10 cellular contexts compared by ENCODE assay signal in the genomic region with DNA sequence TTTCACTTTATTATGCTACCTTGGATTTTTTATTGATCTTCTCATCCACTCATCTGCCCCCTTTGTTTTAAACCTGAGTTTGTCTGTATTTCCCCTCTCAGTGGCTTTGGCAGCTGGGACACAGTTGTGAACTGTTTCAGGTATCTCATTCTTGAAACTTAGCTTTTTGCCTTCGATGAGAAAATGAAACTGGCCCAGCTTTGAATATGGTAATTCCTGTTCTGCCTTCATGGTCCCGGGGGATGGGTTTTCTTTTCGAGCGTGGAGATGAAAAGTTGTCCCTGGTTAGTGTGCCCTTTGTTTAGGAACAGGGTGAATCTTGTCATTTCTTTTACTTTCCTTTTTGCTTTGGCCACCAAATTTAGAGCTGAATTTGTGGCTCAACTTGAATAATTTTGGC. TPM values are rescaled to one million over a fixed set of nuclear protein-coding genes. Genes with fewer than 3 reads are reported as not detected.
A peak's percentile ranks its signal among the peaks of the same experiment; 100 is the strongest.
DNase-seq lines count a peak whose midpoint lies in the region; ATAC-seq and TF ChIP-seq lines count a peak whose summit lies in the region.
"Had no signal": no experiment of that assay in that cellular context is flagged by ENCODE, and none has a peak within 500 bp of the region (broad histone marks: within the 10 kb centered on the region; RNA-seq: fewer than 3 reads in every experiment).

No MANE protein-coding gene starts in this region.

- TF ChIP-seq CTCF in GM23338 (conservative IDR thresholded peaks at IDR 0.05; ENCODE audit: low read depth in 2 of 2), result no peak
- no peak for TF ChIP-seq CTCF in glutamatergic neuron (IDR thresholded peaks at IDR 0.05; ENCODE audit: partially characterized antibody, unreplicated experiment)

- peaks cover 0 to 12% of the 10 kb centered on the region in 2 donors for H3K36me3 Mint-ChIP-seq in activated T-cell treated with anti-CD3 and anti-CD28 coated beads, Interleukin-2, amount 50 U/mL, for 72 hours (ENCODE audit: insufficient read depth in 2 of 2)
- H3K36me3 Mint-ChIP-seq in GM23338 (ENCODE audit: low read depth) (peaks cover 33% of the 10 kb centered on the region), glutamatergic neuron (ENCODE audit: unreplicated experiment) (peaks cover 3% of the 10 kb centered on the region)

- peak overlapping the region; percentile 7; the same call in 1 of the 2 replicates for H3K4me2 ChIP-seq in GM23338

- H3K9me3 Mint-ChIP-seq in activated T-cell treated with anti-CD3 and anti-CD28 coated beads, Interleukin-2, amount 50 U/mL, for 72 hours, result no peaks in the 10 kb centered on the region
- H3K9me3 Mint-ChIP-seq in GM23338 (no peaks in the 10 kb centered on the region), glutamatergic neuron (ENCODE audit: unreplicated experiment) (no peaks in the 10 kb centered on the region)

- peaks cover 3% of the 10 kb centered on the region; the same call in 1 of the 2 replicates for H3K36me3 ChIP-seq in GM23338 (ENCODE audit: insufficient read depth)
- peaks cover 0 to 20% of the 10 kb centered on the region in 2 donors for H3K36me3 ChIP-seq in stomach smooth muscle (ENCODE audit: control insufficient read depth in 2 of 2, insufficient read depth in 2 of 2, low read length in 2 of 2)

- H3K27ac ChIP-seq in GM23338 (ENCODE audit: low read depth) (0 out of 2 replicates have a peak overlapping the region, but pooled peaks have one; percentile 47), stomach smooth muscle (ENCODE audit: low read length) (peak overlapping the region; percentile 26)
- H3K27ac ChIP-seq: upper lobe of right lung had no signal

- DNase-seq in activated T-cell treated with anti-CD3 and anti-CD28 coated beads, Interleukin-2, amount 50 U/mL, for 72 hours, result no peak
- no peak for DNase-seq in activated T-cell treated with anti-CD3 and anti-CD28 coated beads, Interleukin-2, amount 50 U/mL, for 1 hour
- DNase-seq in GM23338 (ENCODE audit: low spot score), result peak; percentile 25
- DNase-seq in glutamatergic neuron, result no peak
- DNase-seq in amniotic stem cell (lab: John Stamatoyannopoulos, UW), result no peak
- no peak for DNase-seq in NCI-H2107 treated with DMSO at 0.1 percent for 48 hours (lab: John Stamatoyannopoulos, UW; ENCODE audit: unreplicated experiment)
- DNase-seq: dorsolateral prefrontal cortex, upper lobe of right lung had no signal

- H3K4me1 Mint-ChIP-seq in activated T-cell treated with anti-CD3 and anti-CD28 coated beads, Interleukin-2, amount 50 U/mL, for 72 hours (ENCODE audit: low read depth), result peaks cover 9% of the 10 kb centered on the region
- H3K4me1 Mint-ChIP-seq in GM23338 (peaks cover 10% of the 10 kb centered on the region; the same call in 2 of the 3 replicates), glutamatergic neuron (ENCODE audit: low read depth, unreplicated experiment) (peaks cover 7% of the 10 kb centered on the region)

- H3K27me3 Mint-ChIP-seq in activated T-cell treated with anti-CD3 and anti-CD28 coated beads, Interleukin-2, amount 50 U/mL, for 72 hours (ENCODE audit: low read depth), result no peaks in the 10 kb centered on the region
- H3K27me3 Mint-ChIP-seq in GM23338 (ENCODE audit: insufficient read depth, low read depth, poor library complexity) (no peaks in the 10 kb centered on the region), glutamatergic neuron (ENCODE audit: unreplicated experiment) (no peaks in the 10 kb centered on the region)

- peaks cover 3% of the 10 kb centered on the region for H3K79me2 ChIP-seq in GM23338 (replicated peaks; ENCODE audit: insufficient read depth)

- H3K4me1 ChIP-seq in GM23338 (ENCODE audit: insufficient read depth) (peaks cover 7% of the 10 kb centered on the region), stomach smooth muscle (ENCODE audit: control insufficient read depth, insufficient read depth, low read length) (peaks cover 16% of the 10 kb centered on the region)

- H3K4me3 ChIP-seq in GM23338 (0 out of 2 replicates have a peak overlapping the region, but pooled peaks have one; percentile 9), stomach smooth muscle (ENCODE audit: low read length in 2 of 2) (no peak overlapping the region)
- H3K4me3 ChIP-seq: dorsolateral prefrontal cortex, upper lobe of right lung had no signal

- no peak for ATAC-seq in activated T-cell treated with anti-CD3 and anti-CD28 coated beads, Interleukin-2, amount 50 U/mL, for 72 hours (replicated peaks in 1 of 2)
- ATAC-seq in GM23338 (peak; percentile 35; the same call in 1 of the 3 replicates), HG03460 (IDR thresholded peaks at IDR 0.05; ENCODE audit: unreplicated experiment) (peak; percentile 71)
- ATAC-seq: upper lobe of right lung had no signal

- H2AFZ ChIP-seq in GM23338, result no peak overlapping the region

- H3F3A ChIP-seq in GM23338 (replicated peaks; ENCODE audit: low read depth), result no peaks in the 10 kb centered on the region

- peak overlapping the region in 1 of 2 donors; percentile 19 for H3K9ac ChIP-seq in stomach smooth muscle (ENCODE audit: low read length in 2 of 2)

- H3K27me3 ChIP-seq in GM23338 (ENCODE audit: insufficient read depth) (no peaks in the 10 kb centered on the region), stomach smooth muscle (ENCODE audit: control insufficient read depth in 1 of 2, insufficient read depth in 2 of 2, low read length in 2 of 2) (no peaks in the 10 kb centered on the region)
- H3K27me3 ChIP-seq: dorsolateral prefrontal cortex, upper lobe of right lung had no signal

- no peaks in the 10 kb centered on the region for H3K9me3 ChIP-seq in stomach smooth muscle (ENCODE audit: control insufficient read depth in 2 of 2, low read length in 2 of 2)
- H3K9me3 ChIP-seq: upper lobe of right lung had no signal

- H3K27ac Mint-ChIP-seq in activated T-cell treated with anti-CD3 and anti-CD28 coated beads, Interleukin-2, amount 50 U/mL, for 72 hours, result peak overlapping the region; percentile 76
- H3K27ac Mint-ChIP-seq in GM23338 (peak overlapping the region; percentile 21; the same call in 1 of the 2 replicates), glutamatergic neuron (ENCODE audit: unreplicated experiment) (no peak overlapping the region)

- H3K9me2 ChIP-seq in GM23338 (ENCODE audit: insufficient read depth), result no peaks in the 10 kb centered on the region

- H3K4me3 Mint-ChIP-seq in activated T-cell treated with anti-CD3 and anti-CD28 coated beads, Interleukin-2, amount 50 U/mL, for 72 hours, result peak overlapping the region in 1 of 2 donors; percentile 62
- H3K4me3 Mint-ChIP-seq in GM23338 (0 out of 3 replicates have a peak overlapping the region, but pooled peaks have one; percentile 11), glutamatergic neuron (ENCODE audit: unreplicated experiment) (no peak overlapping the region)

- H4K20me1 ChIP-seq in GM23338 (replicated peaks; ENCODE audit: insufficient read depth), result peaks cover 7% of the 10 kb centered on the region; the same call in 1 of the 2 replicates

TF ChIP-seq in GM23338, 12 proteins besides CTCF, POLR2A, EP300 and RAD21 (continues in another document):
- TF ChIP-seq ZNF331 (CRISPR knock-in tag; IDR thresholded peaks at IDR 0.05; ENCODE audit: low read depth) (no peak), STAT1 (IDR thresholded peaks at IDR 0.05; ENCODE audit: unreplicated experiment) (no peak), JUNB (IDR thresholded peaks at IDR 0.05; ENCODE audit: unreplicated experiment) (no peak), ZNF114 (CRISPR knock-in tag; IDR thresholded peaks at IDR 0.05) (no peak), EZH2 (IDR thresholded peaks at IDR 0.05; ENCODE audit: low read depth, unreplicated experiment) (no peak)
- TF ChIP-seq, protein P1, sequence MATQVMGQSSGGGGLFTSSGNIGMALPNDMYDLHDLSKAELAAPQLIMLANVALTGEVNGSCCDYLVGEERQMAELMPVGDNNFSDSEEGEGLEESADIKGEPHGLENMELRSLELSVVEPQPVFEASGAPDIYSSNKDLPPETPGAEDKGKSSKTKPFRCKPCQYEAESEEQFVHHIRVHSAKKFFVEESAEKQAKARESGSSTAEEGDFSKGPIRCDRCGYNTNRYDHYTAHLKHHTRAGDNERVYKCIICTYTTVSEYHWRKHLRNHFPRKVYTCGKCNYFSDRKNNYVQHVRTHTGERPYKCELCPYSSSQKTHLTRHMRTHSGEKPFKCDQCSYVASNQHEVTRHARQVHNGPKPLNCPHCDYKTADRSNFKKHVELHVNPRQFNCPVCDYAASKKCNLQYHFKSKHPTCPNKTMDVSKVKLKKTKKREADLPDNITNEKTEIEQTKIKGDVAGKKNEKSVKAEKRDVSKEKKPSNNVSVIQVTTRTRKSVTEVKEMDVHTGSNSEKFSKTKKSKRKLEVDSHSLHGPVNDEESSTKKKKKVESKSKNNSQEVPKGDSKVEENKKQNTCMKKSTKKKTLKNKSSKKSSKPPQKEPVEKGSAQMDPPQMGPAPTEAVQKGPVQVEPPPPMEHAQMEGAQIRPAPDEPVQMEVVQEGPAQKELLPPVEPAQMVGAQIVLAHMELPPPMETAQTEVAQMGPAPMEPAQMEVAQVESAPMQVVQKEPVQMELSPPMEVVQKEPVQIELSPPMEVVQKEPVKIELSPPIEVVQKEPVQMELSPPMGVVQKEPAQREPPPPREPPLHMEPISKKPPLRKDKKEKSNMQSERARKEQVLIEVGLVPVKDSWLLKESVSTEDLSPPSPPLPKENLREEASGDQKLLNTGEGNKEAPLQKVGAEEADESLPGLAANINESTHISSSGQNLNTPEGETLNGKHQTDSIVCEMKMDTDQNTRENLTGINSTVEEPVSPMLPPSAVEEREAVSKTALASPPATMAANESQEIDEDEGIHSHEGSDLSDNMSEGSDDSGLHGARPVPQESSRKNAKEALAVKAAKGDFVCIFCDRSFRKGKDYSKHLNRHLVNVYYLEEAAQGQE (IDR thresholded peaks at IDR 0.05; ENCODE audit: unreplicated experiment), result no peak
- TF ChIP-seq, protein P2, sequence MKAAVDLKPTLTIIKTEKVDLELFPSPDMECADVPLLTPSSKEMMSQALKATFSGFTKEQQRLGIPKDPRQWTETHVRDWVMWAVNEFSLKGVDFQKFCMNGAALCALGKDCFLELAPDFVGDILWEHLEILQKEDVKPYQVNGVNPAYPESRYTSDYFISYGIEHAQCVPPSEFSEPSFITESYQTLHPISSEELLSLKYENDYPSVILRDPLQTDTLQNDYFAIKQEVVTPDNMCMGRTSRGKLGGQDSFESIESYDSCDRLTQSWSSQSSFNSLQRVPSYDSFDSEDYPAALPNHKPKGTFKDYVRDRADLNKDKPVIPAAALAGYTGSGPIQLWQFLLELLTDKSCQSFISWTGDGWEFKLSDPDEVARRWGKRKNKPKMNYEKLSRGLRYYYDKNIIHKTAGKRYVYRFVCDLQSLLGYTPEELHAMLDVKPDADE (IDR thresholded peaks at IDR 0.05), result no peak

RNA-seq across cellular contexts. Expression of a gene that starts 25.6 kb away (rescaled TPM):
- total RNA-seq in activated T-cell treated with anti-CD3 and anti-CD28 coated beads, Interleukin-2, amount 50 U/mL, for 72 hours, result 10 to 100 TPM in 1 of 2 donors, 1 to 10 TPM in 1; 9.4 to 14.2 TPM
- 20.1 and 25.9 TPM in 2 replicates for total RNA-seq in GM23338 (2014; rRNA removed; shearing (Covaris generic))
- 8.3 TPM in 2 replicates for polyA plus RNA-seq in GM23338 (2016; fragmentation: Nextera tagmentation; extraction: Ambion mirVana)
- total RNA-seq in glutamatergic neuron (ENCODE audit: unreplicated experiment), result 12.0 TPM

Comparison
In these comparisons a context has a peak if more than half of its experiments do, and no peak if none do; other contexts are left out.
1. ATAC-seq: peak in GM23338 (single experiment) and HG03460 (single experiment); none in activated T-cell treated with anti-CD3 and anti-CD28 coated beads, Interleukin-2, amount 50 U/mL, for 72 hours (0 of 2).